ENCODE assay signal across 8 cellular contexts in the genomic region with DNA sequence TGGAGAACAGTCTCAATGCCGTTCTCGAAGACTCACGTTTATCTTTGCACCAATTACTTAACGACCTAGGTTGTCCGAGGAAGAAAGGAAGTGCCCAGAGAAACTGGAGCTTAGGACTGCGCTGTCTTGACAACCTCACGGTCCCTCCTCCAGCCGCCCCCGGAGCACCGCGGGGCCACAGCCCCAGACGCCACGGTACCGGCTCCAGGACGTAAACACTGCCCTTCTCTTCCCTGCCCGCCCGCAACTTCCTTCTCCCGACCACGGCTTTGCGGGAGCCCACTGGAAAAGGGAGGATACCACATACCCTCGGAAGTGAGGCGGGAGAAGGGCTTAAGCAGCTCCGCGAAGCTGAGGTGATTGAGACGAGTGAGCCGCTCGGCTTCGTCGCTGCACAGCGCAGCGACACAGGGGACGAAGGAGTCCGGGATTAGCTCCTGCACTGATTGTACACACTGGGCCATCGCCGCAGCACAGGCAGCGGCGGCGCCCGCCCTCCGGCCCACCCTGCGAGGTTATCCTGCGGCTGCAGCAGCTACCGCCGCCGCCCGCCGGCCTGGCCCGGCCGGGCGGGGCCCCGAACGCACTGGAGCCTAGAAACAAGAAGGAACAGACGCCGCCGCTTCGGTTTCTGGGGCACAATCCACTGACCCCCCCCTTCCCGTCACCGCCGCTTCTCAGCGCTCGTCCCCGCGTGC. TPM values are rescaled to one million over a fixed set of nuclear protein-coding genes. Genes with fewer than 3 reads are reported as not detected.
DNase-seq lines count a peak whose midpoint lies in the region; ATAC-seq and TF ChIP-seq lines count a peak whose summit lies in the region.

No MANE protein-coding gene starts in this region.

- intact Hi-C loops in natural killer cell (cut with micrococcal nuclease) (loop anchor here (5.0 kb wide), 3 partner anchors 130 to 530 kb away; partner anchors contain the start of gene GAREM1), testis (cut with DNase I; ENCODE audit: low total_unique reads) (loop anchor here (5.0 kb wide), 1 partner anchor 150 kb away; the partner anchor contains the start of gene RNF138)

- no peaks in the 10 kb centered on the region for H3K27me3 ChIP-seq in fibroblast of lung (ENCODE audit: control insufficient read depth, insufficient read depth, low read length)
- H3K27me3 ChIP-seq in testis = no peaks in the 10 kb centered on the region

- no peaks in the 10 kb centered on the region for H4K20me1 ChIP-seq in fibroblast of lung (ENCODE audit: control insufficient read depth, extremely low read depth, insufficient read depth, low read length)

- CTCF ChIA-PET in HEK293 (lab: Yijun Ruan, JAX) = interaction anchor here (0.5 to 2.4 kb wide), 10 partner anchors 11 to 292 kb away, joined by 3 to 9 read pairs (median 3); no protein-coding TSS in a partner anchor
- CTCF ChIA-PET in activated CD4-positive, alpha-beta memory T cell treated with anti-CD3 and anti-CD28 coated beads, Interleukin-2, amount 10 ng/mL, durations not matched to agents 7 days and 5 days (lab: Charles Lee) = interaction anchor here (0.5 to 4.5 kb wide), 21 partner anchors 9 to 387 kb away, joined by 3 to 56 read pairs (median 4); partner anchors contain the start of gene RNF125

- H3K4me1 ChIP-seq in HEK293 (ENCODE audit: control insufficient read depth, insufficient read depth, low read length) (no peaks in the 10 kb centered on the region), fibroblast of lung (ENCODE audit: control insufficient read depth, extremely low read depth, insufficient read depth, low read length) (no peaks in the 10 kb centered on the region), testis (peaks cover 15% of the 10 kb centered on the region)

- H3K9me3 ChIP-seq in HEK293 (ENCODE audit: control insufficient read depth, insufficient read depth, low read depth, low read length) = no peaks in the 10 kb centered on the region
- H3K9me3 ChIP-seq in fibroblast of lung (ENCODE audit: control insufficient read depth, insufficient read depth, low read depth, low read length) = no peaks in the 10 kb centered on the region
- H3K9me3 ChIP-seq in testis = no peaks in the 10 kb centered on the region

- H2AFZ ChIP-seq in fibroblast of lung (ENCODE audit: low read length) = peak overlapping the region; percentile 54

- no peaks in the 10 kb centered on the region for H3K27me3 Mint-ChIP-seq in activated CD4-positive, alpha-beta memory T cell treated with anti-CD3 and anti-CD28 coated beads, Interleukin-2, amount 10 ng/mL, durations not matched to agents 7 days and 5 days
- H3K27me3 Mint-ChIP-seq in natural killer cell (ENCODE audit: low read depth in 2 of 2) = no peaks in the 10 kb centered on the region

- peaks cover 0 to 5% of the 10 kb centered on the region in 2 experiments; a peak in 2 of 3 replicates for H3K36me3 ChIP-seq in HEK293 (ENCODE audit: control insufficient read depth in 2 of 2, insufficient read depth in 1 of 2, low read length in 2 of 2)
- H3K36me3 ChIP-seq in fibroblast of lung (ENCODE audit: control insufficient read depth, insufficient read depth, low read length) = no peaks in the 10 kb centered on the region
- no peaks in the 10 kb centered on the region for H3K36me3 ChIP-seq in testis (ENCODE audit: low read depth, missing control alignments)

- peak overlapping the region; percentile 89 for H3K4me3 ChIP-seq in HEK293 (ENCODE audit: low read depth, low read length)
- H3K4me3 ChIP-seq in fibroblast of lung (replicated peaks in 1 of 4; ENCODE audit: control extremely low read depth in 1 of 4, insufficient read depth in 1 of 4, low read depth in 3 of 4, low read length in 4 of 4) = peak overlapping the region; percentile 95 to 100 (median 98)
- H3K4me3 ChIP-seq in testis = peak overlapping the region; percentile 94 to 98

- H3K27ac ChIP-seq in HEK293 (ENCODE audit: extremely low read depth, low read depth, low read length) (peak overlapping the region; percentile 81), fibroblast of lung (ENCODE audit: insufficient read depth, low read length) (peak overlapping the region; percentile 74), testis (peak overlapping the region; percentile 93)

- 0 out of 2 replicates have a peak, but pooled peaks have one; percentile 8 for TF ChIP-seq CTCF in HEK293 (tag by site-specific recombination; IDR thresholded peaks at IDR 0.05)
- TF ChIP-seq CTCF in fibroblast of lung (conservative IDR thresholded peaks at IDR 0.05 in 1 of 2, IDR thresholded peaks at IDR 0.05 in 1 of 2; ENCODE audit: low read depth in 1 of 2, low read length in 2 of 2) = no peak
- no peak for TF ChIP-seq CTCF in natural killer cell (IDR thresholded peaks at IDR 0.05)
- no peak for TF ChIP-seq CTCF in testis (IDR thresholded peaks at IDR 0.05)

- TF ChIP-seq POLR2A in testis (IDR thresholded peaks at IDR 0.05) = no peak

- 0% methylated on average over 34 to 57 of the region's 63 CpGs for WGBS in testis, 2 donors

- peak overlapping the region; percentile 69 for H3K4me2 ChIP-seq in fibroblast of lung (ENCODE audit: extremely low read depth, insufficient read depth, low read length)

- H3K9ac ChIP-seq in fibroblast of lung (ENCODE audit: insufficient read depth, low read length) = peak overlapping the region; percentile 87

- peak overlapping the region; percentile 100 for H3K4me3 Mint-ChIP-seq in activated CD4-positive, alpha-beta memory T cell treated with anti-CD3 and anti-CD28 coated beads, Interleukin-2, amount 10 ng/mL, durations not matched to agents 7 days and 5 days
- H3K4me3 Mint-ChIP-seq in natural killer cell = peak overlapping the region; percentile 99

- H3K9me3 Mint-ChIP-seq in activated CD4-positive, alpha-beta memory T cell treated with anti-CD3 and anti-CD28 coated beads, Interleukin-2, amount 10 ng/mL, durations not matched to agents 7 days and 5 days = no peaks in the 10 kb centered on the region
- H3K9me3 Mint-ChIP-seq in natural killer cell = no peaks in the 10 kb centered on the region

- peak overlapping the region; percentile 98 for H3K27ac Mint-ChIP-seq in activated CD4-positive, alpha-beta memory T cell treated with anti-CD3 and anti-CD28 coated beads, Interleukin-2, amount 10 ng/mL, durations not matched to agents 7 days and 5 days
- H3K27ac Mint-ChIP-seq in natural killer cell = peak overlapping the region; percentile 95 to 99

- ATAC-seq in natural killer cell = peak; percentile 51 to 62 (median 52)

- peaks cover 47% of the 10 kb centered on the region for H3K79me2 ChIP-seq in fibroblast of lung (ENCODE audit: control insufficient read depth, insufficient read depth, low read length)

- peak; percentile 24 for DNase-seq in NCI-H2171 (lab: John Stamatoyannopoulos, UW)
- no peak for DNase-seq in NCI-H2171 treated with DMSO at 0.1 percent for 48 hours (lab: John Stamatoyannopoulos, UW)
- DNase-seq in M059J (ENCODE audit: low read depth) = peak; percentile 63
- no peak for DNase-seq in activated CD4-positive, alpha-beta memory T cell treated with anti-CD3 and anti-CD28 coated beads, Interleukin-2, amount 10 ng/mL, durations not matched to agents 7 days and 5 days
- peak; percentile 37 to 70 for DNase-seq in fibroblast of lung (ENCODE audit: low read depth in 2 of 2)
- peak; percentile 36 for DNase-seq in natural killer cell
- peak; percentile 50 for DNase-seq in testis

- peaks cover 51% of the 10 kb centered on the region for H3K4me1 Mint-ChIP-seq in activated CD4-positive, alpha-beta memory T cell treated with anti-CD3 and anti-CD28 coated beads, Interleukin-2, amount 10 ng/mL, durations not matched to agents 7 days and 5 days
- H3K4me1 Mint-ChIP-seq in natural killer cell = peaks cover 46 to 54% of the 10 kb centered on the region in 2 donors

- peaks cover 18% of the 10 kb centered on the region for H3K36me3 Mint-ChIP-seq in activated CD4-positive, alpha-beta memory T cell treated with anti-CD3 and anti-CD28 coated beads, Interleukin-2, amount 10 ng/mL, durations not matched to agents 7 days and 5 days (ENCODE audit: low read depth)
- H3K36me3 Mint-ChIP-seq in natural killer cell = no peaks in the 10 kb centered on the region

- POLR2A ChIA-PET in HEK293 (lab: Yijun Ruan, JAX) = interaction anchor here (0.5 to 3.4 kb wide), 22 partner anchors 10 to 1612 kb away, joined by 3 to 30 read pairs (median 4); partner anchors contain the start of genes DSC3, RNF125 and RNF138
- POLR2A ChIA-PET in activated CD4-positive, alpha-beta memory T cell treated with anti-CD3 and anti-CD28 coated beads, Interleukin-2, amount 10 ng/mL, durations not matched to agents 7 days and 5 days (lab: Charles Lee) = interaction anchor here (0.6 to 4.0 kb wide), 24 partner anchors 8 to 198 kb away, joined by 3 to 132 read pairs (median 4); partner anchors contain the start of genes RNF125 and RNF138

TF ChIP-seq in HEK293, 187 proteins besides CTCF, POLR2A, EP300 and RAD21 (continues in another document):
- TF ChIP-seq ZNF114 (tag by site-specific recombination; IDR thresholded peaks at IDR 0.05) (no peak), ZBTB20 (tag by site-specific recombination; IDR thresholded peaks at IDR 0.05) (peak; percentile 46; the same call in 1 of the 2 replicates), ZFHX2 (tag by site-specific recombination; conservative IDR thresholded peaks at IDR 0.05) (peak; percentile 69), ZNF561 (tag by site-specific recombination; IDR thresholded peaks at IDR 0.05; ENCODE audit: borderline replicate concordance) (0 out of 2 replicates have a peak, but pooled peaks have one; percentile 44), ZNF777 (tag by site-specific recombination; IDR thresholded peaks at IDR 0.05; ENCODE audit: borderline replicate concordance) (peak; percentile 35; the same call in 1 of the 2 replicates), EGR2 (tag by site-specific recombination; IDR thresholded peaks at IDR 0.05; ENCODE audit: low read depth) (peak; percentile 63), SP3 (tag by site-specific recombination; IDR thresholded peaks at IDR 0.05) (peak; percentile 9; the same call in 1 of the 2 replicates)

RNA-seq across cellular contexts. Expression of gene TRAPPC8, which starts 0.5 kb away (rescaled TPM):
- total RNA-seq in M059J (2014; rRNA removed; shearing (Covaris generic)) = 23.8 and 34.4 TPM in 2 replicates
- total RNA-seq in activated CD4-positive, alpha-beta memory T cell treated with anti-CD3 and anti-CD28 coated beads, Interleukin-2, amount 10 ng/mL, durations not matched to agents 7 days and 5 days = 10 to 100 TPM; 40.1 to 42.7 TPM
- 51.1 and 64.2 TPM in 2 replicates for total RNA-seq in fibroblast of lung
- 47.3 and 53.4 TPM in 2 replicates for polyA plus RNA-seq in fibroblast of lung
- 16.4 and 17.7 TPM in 2 replicates for polyA plus RNA-seq in fibroblast of lung (2012)
- 40.7 and 50.4 TPM in 2 replicates for polyA minus RNA-seq in fibroblast of lung (ENCODE audit: low replicate concordance)
- total RNA-seq in natural killer cell = 10 to 100 TPM; 38.5 to 51.2 (median 41.4) TPM
- 10 to 100 TPM; 59.0 to 85.0 TPM for total RNA-seq in testis
- polyA plus RNA-seq in testis (ENCODE audit: insufficient read depth, low read depth, low replicate concordance) = 80.0 TPM

Comparison
In these comparisons a context has a peak if more than half of its experiments do, and no peak if none do; other contexts are left out.
1. DNase-seq: peak in NCI-H2171 (single experiment), M059J (single experiment), fibroblast of lung (2 of 2), natural killer cell (single experiment) and testis (single experiment); none in NCI-H2171 treated with DMSO at 0.1 percent for 48 hours (single experiment) and activated CD4-positive, alpha-beta memory T cell treated with anti-CD3 and anti-CD28 coated beads, Interleukin-2, amount 10 ng/mL, durations not matched to agents 7 days and 5 days (single experiment).
2. Peak in every context shown above with its lines, with median percentiles within 50 percentile points of each other: H3K27ac ChIP-seq and H3K4me3 ChIP-seq.